11 cellular contexts compared by ENCODE assay signal in the genomic region with DNA sequence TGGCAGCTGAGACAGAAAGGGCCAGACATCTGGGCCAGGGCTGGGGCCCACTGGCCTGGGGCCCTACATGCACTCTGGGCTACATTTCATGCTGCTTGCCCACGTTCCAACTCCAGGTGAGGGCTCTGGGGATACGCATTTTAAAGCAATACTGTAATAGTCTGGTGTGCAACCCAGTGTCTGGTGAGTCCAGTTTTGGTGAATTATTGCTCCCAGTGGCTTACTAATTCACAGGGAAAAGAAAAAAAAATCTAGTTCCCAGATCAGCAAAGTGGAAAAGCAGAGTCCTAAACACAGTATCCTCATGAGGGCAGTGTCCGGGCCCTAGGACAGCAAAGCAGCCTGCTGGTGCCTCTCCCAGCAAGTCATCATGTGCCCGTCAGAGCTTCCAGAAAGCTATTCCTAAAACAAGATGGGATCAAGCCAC.
DNase-seq lines count a peak whose midpoint lies in the region; ATAC-seq and TF ChIP-seq lines count a peak whose summit lies in the region.
"Had no signal": no experiment of that assay in that cellular context is flagged by ENCODE, and none has a peak within 500 bp of the region (broad histone marks: within the 10 kb centered on the region; RNA-seq: fewer than 3 reads in every experiment).

No MANE protein-coding gene starts in this region.

- no peak for ATAC-seq in GM19023 (IDR thresholded peaks at IDR 0.05; ENCODE audit: unreplicated experiment)

- peak overlapping the region; percentile 28 for H3K9ac ChIP-seq in Loucy (ENCODE audit: low read depth, low read length, poor library complexity, severe bottlenecking)

- H3K9me2 ChIP-seq in Loucy (replicated peaks; ENCODE audit: low read depth, low read length), result no peaks in the 10 kb centered on the region

- H3K9me3 ChIP-seq in AG04450 (ENCODE audit: control insufficient read depth, insufficient read depth, low read length) (no peaks in the 10 kb centered on the region), Loucy (ENCODE audit: insufficient read depth, low read depth, low read length) (no peaks in the 10 kb centered on the region), osteoblast (ENCODE audit: low read depth, low read length) (no peaks in the 10 kb centered on the region)

- TF ChIP-seq CTCF in AG04450 (IDR thresholded peaks at IDR 0.05; ENCODE audit: low read depth, low read length), result peak; percentile 22; the same call in 1 of the 2 replicates
- no peak for TF ChIP-seq CTCF in Loucy (conservative IDR thresholded peaks at IDR 0.05; ENCODE audit: low read length)
- TF ChIP-seq CTCF in epithelial cell of proximal tubule (conservative IDR thresholded peaks at IDR 0.05; ENCODE audit: low read depth, low read length), result peak; percentile 62
- TF ChIP-seq CTCF in osteoblast (IDR thresholded peaks at IDR 0.05; ENCODE audit: extremely low read depth, low read depth, low read length), result peak; percentile 61

- H3K79me2 ChIP-seq in Loucy (ENCODE audit: insufficient read depth, low read length) (no peaks in the 10 kb centered on the region), osteoblast (ENCODE audit: insufficient read depth, low read length) (no peaks in the 10 kb centered on the region)

- no peak overlapping the region for H3K4me2 ChIP-seq in Loucy (ENCODE audit: low read depth, low read length, poor library complexity, severe bottlenecking)
- peak overlapping the region; percentile 68 for H3K4me2 ChIP-seq in osteoblast (ENCODE audit: insufficient read depth, low read length)

- H3K27me3 ChIP-seq in AG04450 (ENCODE audit: control insufficient read depth, insufficient read depth, low read length), result no peaks in the 10 kb centered on the region
- no peaks in the 10 kb centered on the region for H3K27me3 ChIP-seq in Loucy (ENCODE audit: insufficient read depth, low read length, poor library complexity, severe bottlenecking)
- no peaks in the 10 kb centered on the region for H3K27me3 ChIP-seq in osteoblast (ENCODE audit: insufficient read depth, low read length)

- POLR2A ChIA-PET in AG04450 (lab: Yijun Ruan, JAX), result interaction anchor here (0.6 to 1.3 kb wide), 2 partner anchors 11 to 501 kb away, joined by 3 read pairs; no protein-coding TSS in a partner anchor

- no peaks in the 10 kb centered on the region for H4K20me1 ChIP-seq in Loucy (ENCODE audit: insufficient read depth, low read length, poor library complexity, severe bottlenecking)
- no peaks in the 10 kb centered on the region for H4K20me1 ChIP-seq in osteoblast (ENCODE audit: insufficient read depth, low read length)

- peak overlapping the region; percentile 57; the same call in 1 of the 2 replicates for H2AFZ ChIP-seq in Loucy (ENCODE audit: low read length)
- peak overlapping the region; percentile 54 for H2AFZ ChIP-seq in osteoblast (ENCODE audit: low read length)

- no peak overlapping the region for H3K27ac ChIP-seq in AG04450 (ENCODE audit: low read depth, low read length)
- H3K27ac ChIP-seq in osteoblast (ENCODE audit: low read depth, low read length), result peak overlapping the region; percentile 91

- H3K4me3 ChIP-seq in AG04450 (ENCODE audit: low read depth, low read length), result no peak overlapping the region
- no peak overlapping the region for H3K4me3 ChIP-seq in Loucy (ENCODE audit: low read length, poor library complexity, severe bottlenecking)
- peak overlapping the region; percentile 15 for H3K4me3 ChIP-seq in epithelial cell of proximal tubule (ENCODE audit: low read depth, low read length)
- peak overlapping the region; percentile 31 for H3K4me3 ChIP-seq in osteoblast (ENCODE audit: insufficient read depth, low read length)

- CTCF ChIA-PET in AG04450 (lab: Charles Lee), result interaction anchor here (0.9 to 1.9 kb wide), 2 partner anchors 60 to 404 kb away, joined by 3 to 9 read pairs; no protein-coding TSS in a partner anchor

- H3K4me1 ChIP-seq in Loucy (ENCODE audit: insufficient read depth, low read length, poor library complexity, severe bottlenecking), result no peaks in the 10 kb centered on the region
- H3K4me1 ChIP-seq in osteoblast (ENCODE audit: insufficient read depth, low read length), result peaks cover 43% of the 10 kb centered on the region

- no peaks in the 10 kb centered on the region for H3K36me3 ChIP-seq in Loucy (ENCODE audit: insufficient read depth, low read length)
- H3K36me3 ChIP-seq in osteoblast (ENCODE audit: insufficient read depth, low read length), result no peaks in the 10 kb centered on the region

- DNase-seq in AG04450 (ENCODE audit: low read depth, low spot score), result no peak
- peak; percentile 87 for DNase-seq in epithelial cell of proximal tubule (ENCODE audit: low read depth)
- DNase-seq in osteoblast (ENCODE audit: insufficient read length, low spot score, missing footprints), result peak; percentile 86
- DNase-seq in activated naive CD4-positive, alpha-beta T cell treated with Interleukin-2 at 50 U/mL for 16 hours, result no peak
- DNase-seq in NCI-H1694 (lab: John Stamatoyannopoulos, UW), result no peak
- DNase-seq in middle frontal gyrus (ENCODE audit: extremely low spot score, low spot score), result no peak
- DNase-seq: activated CD4-positive, alpha-beta T cell treated with anti-CD3 and anti-CD28 coated beads, Interleukin-2, amount 50 U/mL, for 4 hours; amniotic stem cell; stimulated activated CD4-positive, alpha-beta T cell treated with anti-CD3 and anti-CD28 coated beads, Interleukin-4, amount 100 ng/mL, for 4 hours had no signal

- H3F3A ChIP-seq in Loucy (ENCODE audit: low read depth), result no peaks in the 10 kb centered on the region

Comparison
In these comparisons a context has a peak if more than half of its experiments do, and no peak if none do; other contexts are left out.
1. DNase-seq: peak in epithelial cell of proximal tubule (single experiment) and osteoblast (single experiment); none in AG04450 (single experiment), activated naive CD4-positive, alpha-beta T cell treated with Interleukin-2 at 50 U/mL for 16 hours (single experiment), NCI-H1694 (single experiment) and middle frontal gyrus (single experiment).
2. H3K4me3 ChIP-seq: peak in epithelial cell of proximal tubule (single experiment) and osteoblast (single experiment); none in AG04450 (single experiment) and Loucy (single experiment).